ENCODE assay signal across 8 cellular contexts in genomic region chr17:2711608-2712299, GRCh38. TPM values are rescaled to one million over a fixed set of nuclear protein-coding genes. Genes with fewer than 3 reads are reported as not detected.
A peak's percentile ranks its signal among the peaks of the same experiment; 100 is the strongest.
DNase-seq lines count a peak whose midpoint lies in the region; ATAC-seq and TF ChIP-seq lines count a peak whose summit lies in the region.

A gene with protein sequence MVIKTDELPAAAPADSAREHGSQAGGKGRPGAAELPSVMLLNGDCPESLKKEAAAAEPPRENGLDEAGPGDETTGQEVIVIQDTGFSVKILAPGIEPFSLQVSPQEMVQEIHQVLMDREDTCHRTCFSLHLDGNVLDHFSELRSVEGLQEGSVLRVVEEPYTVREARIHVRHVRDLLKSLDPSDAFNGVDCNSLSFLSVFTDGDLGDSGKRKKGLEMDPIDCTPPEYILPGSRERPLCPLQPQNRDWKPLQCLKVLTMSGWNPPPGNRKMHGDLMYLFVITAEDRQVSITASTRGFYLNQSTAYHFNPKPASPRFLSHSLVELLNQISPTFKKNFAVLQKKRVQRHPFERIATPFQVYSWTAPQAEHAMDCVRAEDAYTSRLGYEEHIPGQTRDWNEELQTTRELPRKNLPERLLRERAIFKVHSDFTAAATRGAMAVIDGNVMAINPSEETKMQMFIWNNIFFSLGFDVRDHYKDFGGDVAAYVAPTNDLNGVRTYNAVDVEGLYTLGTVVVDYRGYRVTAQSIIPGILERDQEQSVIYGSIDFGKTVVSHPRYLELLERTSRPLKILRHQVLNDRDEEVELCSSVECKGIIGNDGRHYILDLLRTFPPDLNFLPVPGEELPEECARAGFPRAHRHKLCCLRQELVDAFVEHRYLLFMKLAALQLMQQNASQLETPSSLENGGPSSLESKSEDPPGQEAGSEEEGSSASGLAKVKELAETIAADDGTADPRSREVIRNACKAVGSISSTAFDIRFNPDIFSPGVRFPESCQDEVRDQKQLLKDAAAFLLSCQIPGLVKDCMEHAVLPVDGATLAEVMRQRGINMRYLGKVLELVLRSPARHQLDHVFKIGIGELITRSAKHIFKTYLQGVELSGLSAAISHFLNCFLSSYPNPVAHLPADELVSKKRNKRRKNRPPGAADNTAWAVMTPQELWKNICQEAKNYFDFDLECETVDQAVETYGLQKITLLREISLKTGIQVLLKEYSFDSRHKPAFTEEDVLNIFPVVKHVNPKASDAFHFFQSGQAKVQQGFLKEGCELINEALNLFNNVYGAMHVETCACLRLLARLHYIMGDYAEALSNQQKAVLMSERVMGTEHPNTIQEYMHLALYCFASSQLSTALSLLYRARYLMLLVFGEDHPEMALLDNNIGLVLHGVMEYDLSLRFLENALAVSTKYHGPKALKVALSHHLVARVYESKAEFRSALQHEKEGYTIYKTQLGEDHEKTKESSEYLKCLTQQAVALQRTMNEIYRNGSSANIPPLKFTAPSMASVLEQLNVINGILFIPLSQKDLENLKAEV (N-terminal part only) (minus strand): TSS chr17:2711764. CDS start chr17:2711661, 103 bp downstream.

- H3K4me1 Mint-ChIP-seq in activated CD8-positive, alpha-beta memory T cell treated with anti-CD3 and anti-CD28 coated beads, Interleukin-2, amount 10 ng/mL, durations not matched to agents 7 days and 5 days: peaks cover 37% of the 10 kb centered on the region

- H3K9me3 ChIP-seq in NT2/D1 (ENCODE audit: insufficient read depth, low read length): no peaks in the 10 kb centered on the region
- no peaks in the 10 kb centered on the region for H3K9me3 ChIP-seq in endocrine pancreas (ENCODE audit: control insufficient read depth, low read length)

- DNase-seq in COR-L47 (lab: John Stamatoyannopoulos, UW) (peak; percentile 68), GM20000 (ENCODE audit: low spot score) (peak; percentile 100), HT-29 (ENCODE audit: low spot score) (peak; percentile 88), NT2/D1 (ENCODE audit: low read depth, low spot score) (no peak), mesenteric fat pad (ENCODE audit: low spot score) (peak; percentile 99)
- peak; percentile 97 for DNase-seq in activated CD8-positive, alpha-beta memory T cell treated with anti-CD3 and anti-CD28 coated beads, Interleukin-2, amount 10 ng/mL, durations not matched to agents 7 days and 5 days
- peak; percentile 91 for DNase-seq in stimulated activated CD8-positive, alpha-beta memory T cell treated with anti-CD3 and anti-CD28 coated beads, Interleukin-15, amount 100 ng/mL, for 1 hour (ENCODE audit: low read depth)

- H3K4me3 ChIP-seq in NT2/D1 (ENCODE audit: insufficient read length, low read depth) (peak within 1 kb of the TSS; percentile 72), endocrine pancreas (ENCODE audit: control insufficient read depth, insufficient read depth, low read length) (peak within 1 kb of the TSS; percentile 50)

- ATAC-seq in activated CD8-positive, alpha-beta memory T cell treated with anti-CD3 and anti-CD28 coated beads, Interleukin-2, amount 10 ng/mL, durations not matched to agents 7 days and 5 days: peak; percentile 93

- CTCF ChIA-PET in activated CD8-positive, alpha-beta memory T cell treated with anti-CD3 and anti-CD28 coated beads, Interleukin-2, amount 10 ng/mL, durations not matched to agents 7 days and 5 days (lab: Charles Lee): no interaction called here

- H3K27me3 Mint-ChIP-seq in activated CD8-positive, alpha-beta memory T cell treated with anti-CD3 and anti-CD28 coated beads, Interleukin-2, amount 10 ng/mL, durations not matched to agents 7 days and 5 days: no peaks in the 10 kb centered on the region

- H3K36me3 Mint-ChIP-seq in activated CD8-positive, alpha-beta memory T cell treated with anti-CD3 and anti-CD28 coated beads, Interleukin-2, amount 10 ng/mL, durations not matched to agents 7 days and 5 days: peaks cover 2% of the 10 kb centered on the region

- H3K27me3 ChIP-seq in NT2/D1 (ENCODE audit: insufficient read depth, insufficient read length): peaks cover 9% of the 10 kb centered on the region
- no peaks in the 10 kb centered on the region for H3K27me3 ChIP-seq in endocrine pancreas (ENCODE audit: control insufficient read depth, insufficient read depth, low read length)

- peak within 1 kb of the TSS; percentile 95 for H3K27ac Mint-ChIP-seq in activated CD8-positive, alpha-beta memory T cell treated with anti-CD3 and anti-CD28 coated beads, Interleukin-2, amount 10 ng/mL, durations not matched to agents 7 days and 5 days

- no peaks in the 10 kb centered on the region for H3K9me3 Mint-ChIP-seq in activated CD8-positive, alpha-beta memory T cell treated with anti-CD3 and anti-CD28 coated beads, Interleukin-2, amount 10 ng/mL, durations not matched to agents 7 days and 5 days (ENCODE audit: low read depth)

- peak within 1 kb of the TSS; percentile 93 for H3K4me3 Mint-ChIP-seq in activated CD8-positive, alpha-beta memory T cell treated with anti-CD3 and anti-CD28 coated beads, Interleukin-2, amount 10 ng/mL, durations not matched to agents 7 days and 5 days

- no peak for TF ChIP-seq CTCF in GM20000 (IDR thresholded peaks at IDR 0.05; ENCODE audit: extremely low read depth, missing control alignments)

- peak within 1 kb of the TSS; percentile 89 for H3K9ac ChIP-seq in NT2/D1 (ENCODE audit: insufficient read length, low read depth)
- H3K9ac ChIP-seq in endocrine pancreas (ENCODE audit: control insufficient read depth, insufficient read depth, low read length): peak within 1 kb of the TSS; percentile 73

- H3K36me3 ChIP-seq in NT2/D1 (ENCODE audit: insufficient read depth, insufficient read length, low read length): peaks cover 10% of the 10 kb centered on the region
- H3K36me3 ChIP-seq in endocrine pancreas (ENCODE audit: control insufficient read depth, insufficient read depth, low read length): no peaks in the 10 kb centered on the region

- peaks cover 29% of the 10 kb centered on the region for H3K4me1 ChIP-seq in NT2/D1 (ENCODE audit: insufficient read depth, insufficient read length)
- no peaks in the 10 kb centered on the region for H3K4me1 ChIP-seq in endocrine pancreas (ENCODE audit: control insufficient read depth, insufficient read depth, low read length)

RNA-seq across cellular contexts. Expression of the gene that starts here (rescaled TPM):
- 156 and 168 TPM in 2 replicates for total RNA-seq in HT-29 (2014; rRNA removed; shearing (Covaris generic))
- 10 to 100 TPM; 65.0 to 81.1 TPM for total RNA-seq in activated CD8-positive, alpha-beta memory T cell treated with anti-CD3 and anti-CD28 coated beads, Interleukin-2, amount 10 ng/mL, durations not matched to agents 7 days and 5 days
- 149 TPM for total RNA-seq in mesenteric fat pad
